In genomic region chr17:42675348-42675983, GRCh38 we compare ENCODE assay signal across 8 cellular contexts. TPM values are rescaled to one million over a fixed set of nuclear protein-coding genes. Genes with fewer than 3 reads are reported as not detected.
DNase-seq lines count a peak whose midpoint lies in the region; ATAC-seq and TF ChIP-seq lines count a peak whose summit lies in the region.

No MANE protein-coding gene starts in this region.

- CTCF ChIA-PET in HCT116 (lab: Charles Lee), result interaction anchor here (1.6 to 6.4 kb wide), 2 partner anchors 9 to 97 kb away, joined by 5 to 136 read pairs; partner anchors contain the start of gene PSMC3IP

- H3K4me2 ChIP-seq in HCT116 (ENCODE audit: low read length), result peak overlapping the region; percentile 99

- H3K4me1 ChIP-seq in HCT116 (ENCODE audit: control insufficient read depth in 1 of 2, insufficient read depth in 2 of 2, low read length in 2 of 2) (peaks cover 21 to 56% of the 10 kb centered on the region in 2 experiments), heart right ventricle (peaks cover 32 to 80% (median 55%) of the 10 kb centered on the region in 9 donors), spleen (peaks cover 47 to 99% (median 88%) of the 10 kb centered on the region in 6 donors)

- peak overlapping the region; percentile 95 for H3K9ac ChIP-seq in HCT116 (ENCODE audit: low read length)

- RAD21 ChIA-PET in HCT116 (lab: Charles Lee; ENCODE audit: low non-redundant PET in 1 of 2, low total read pairs in 2 of 2, uncharacterized antibody in 2 of 2, unreplicated experiment in 2 of 2), result no interaction called here

- H3K9me3 ChIP-seq in HCT116 (ENCODE audit: control insufficient read depth in 1 of 2, insufficient read depth in 1 of 2, low read depth in 1 of 2, low read length in 2 of 2), result no peaks in the 10 kb centered on the region
- H3K9me3 ChIP-seq in heart right ventricle, result no peaks in the 10 kb centered on the region
- no peaks in the 10 kb centered on the region for H3K9me3 ChIP-seq in spleen

- POLR2A ChIA-PET in HCT116 (lab: Charles Lee), result interaction anchor here (0.6 to 2.1 kb wide), 3 partner anchors 15 to 289 kb away, joined by 3 to 7 read pairs (median 4); partner anchors contain the start of genes RETREG3 and TUBG1

- H2AFZ ChIP-seq in HCT116 (ENCODE audit: low read depth, low read length, poor library complexity, severe bottlenecking), result no peak overlapping the region

- ATAC-seq in HCT116 (no peak), heart right ventricle (peak in 5 of 8 donors; percentile 1 to 24 (median 5))

- TF ChIP-seq POLR2A in HCT116 (IDR thresholded peaks at IDR 0.05; ENCODE audit: borderline replicate concordance, extremely low read depth, insufficient read depth, insufficient read length) (no peak), spleen (IDR thresholded peaks at IDR 0.05) (no peak)

- H3K4me3 ChIP-seq in HCT116 (replicated peaks in 1 of 2; ENCODE audit: low read depth in 1 of 2, low read length in 2 of 2), result peak overlapping the region; percentile 95 to 98
- H3K4me3 ChIP-seq in heart right ventricle, result peak overlapping the region; percentile 72 to 99 (median 94)
- peak overlapping the region; percentile 66 to 90 (median 76) for H3K4me3 ChIP-seq in spleen

- no peaks in the 10 kb centered on the region for H4K20me1 ChIP-seq in HCT116 (ENCODE audit: insufficient read depth)

- H3K79me2 ChIP-seq in HCT116 (ENCODE audit: insufficient read depth, low read length), result peaks cover 38% of the 10 kb centered on the region

- DNase-seq in HCT116 (ENCODE audit: low read depth, low spot score) (no peak), RPMI8226 (peak; percentile 84), heart right ventricle (peak; percentile 62 to 77), spleen (no peak), H4 (ENCODE audit: low spot score) (no peak), A172 (ENCODE audit: low spot score) (no peak), islet precursor cell (no peak)
- no peak for DNase-seq in activated CD8-positive, alpha-beta memory T cell treated with anti-CD3 and anti-CD28 coated beads, Interleukin-2, amount 50 U/mL, for 48 hours

- TF ChIP-seq CTCF in HCT116 (IDR thresholded peaks at IDR 0.05 in 2 of 3, conservative IDR thresholded peaks at IDR 0.05 in 1 of 3; ENCODE audit: borderline replicate concordance in 1 of 3, insufficient read depth in 1 of 3, low read depth in 2 of 3, low read length in 2 of 3) (no peak), heart right ventricle (IDR thresholded peaks at IDR 0.05) (no peak), spleen (IDR thresholded peaks at IDR 0.05 in 8 of 11, conservative IDR thresholded peaks at IDR 0.05 in 3 of 11) (peak in 1 of 11 experiments; percentile 4)

- H3K36me3 ChIP-seq in HCT116 (ENCODE audit: control insufficient read depth in 1 of 2, insufficient read depth in 2 of 2, low read length in 2 of 2) (peaks cover 17 to 27% of the 10 kb centered on the region in 2 experiments; a peak in 3 of 4 replicates), heart right ventricle (peaks cover 0 to 36% (median 29%) of the 10 kb centered on the region in 9 donors), spleen (peaks cover 0 to 31% (median 4%) of the 10 kb centered on the region in 6 donors)

- TF ChIP-seq RAD21 in HCT116 (IDR thresholded peaks at IDR 0.05; ENCODE audit: low read depth), result no peak

- H3K27me3 ChIP-seq in HCT116 (ENCODE audit: insufficient read depth, low read length) (no peaks in the 10 kb centered on the region), heart right ventricle (peaks cover 0 to 63% (median 0%) of the 10 kb centered on the region in 7 donors), spleen (replicated peaks in 1 of 7) (peaks cover 0 to 71% (median 42%) of the 10 kb centered on the region in 7 donors)

- BruUV-seq in HCT116 (replicated peaks; lab: Mats Ljungman, UMichigan), result no TSS peak

- 1 to 3% methylated on average over 27 to 29 of the region's 29 CpGs for WGBS in heart right ventricle, 2 donors
- whole genome bisulfite sequencing in spleen, 5 donors, result 2 to 6% (median 3%) methylated on average over 12 to 29 of the region's 29 CpGs

- intact Hi-C loops in HCT116 (cut with micrococcal nuclease) (loop anchor here (5.0 kb wide), 1 partner anchor 53 kb away; no protein-coding TSS in a partner anchor), heart right ventricle (cut with DNase I) (loop anchor here in 6 of 10 donors (5.0 kb wide), 4 partner anchors 58 to 253 kb away; partner anchors contain the start of genes PSMC3IP (in 3 of the 6), RETREG3 (in 3 of the 6), TUBG1 (in 3 of the 6) and CAVIN1 (in 1 of the 6)), spleen (cut with DNase I; ENCODE audit: low total_unique reads) (loop anchor here (5.0 kb wide), 1 partner anchor 68 kb away; the partner anchor contains the start of genes RETREG3 and TUBG1)

- H3K27ac ChIP-seq in HCT116 (ENCODE audit: low read depth, low read length) (peak overlapping the region; percentile 86), heart right ventricle (peak overlapping the region; percentile 70 to 98 (median 95)), spleen (peak overlapping the region in 7 of 8 donors; percentile 40 to 96 (median 83))

- H3K9me2 ChIP-seq in HCT116 (ENCODE audit: insufficient read depth), result no peaks in the 10 kb centered on the region

TF ChIP-seq in HCT116, 20 proteins besides CTCF, POLR2A, EP300 and RAD21:
- TF ChIP-seq ZBTB33 (IDR thresholded peaks at IDR 0.05; ENCODE audit: extremely low read depth, insufficient replicate concordance, low read length) (no peak), POLR2AphosphoS5 (IDR thresholded peaks at IDR 0.05; ENCODE audit: low read depth, low read length) (no peak), FOSL1 (IDR thresholded peaks at IDR 0.05; ENCODE audit: low read depth) (no peak), JUND (IDR thresholded peaks at IDR 0.05) (no peak)

RNA-seq across cellular contexts. Expression of gene PLEKHH3, which starts 1.3 kb away (rescaled TPM):
- total RNA-seq in HCT116 (2021; ENCODE audit: unreplicated experiment) (66.3 TPM), heart right ventricle (10 to 100 TPM; 12.8 to 34.8 (median 22.0) TPM), spleen (10 to 100 TPM; 10.8 to 19.5 (median 14.6) TPM)
- polyA plus RNA-seq in HCT116 (2012), result 64.9 and 69.0 TPM in 2 replicates
- polyA plus RNA-seq in heart right ventricle (10 to 100 TPM; 23.6 to 42.1 TPM), spleen (10 to 100 TPM in 2 of 3 donors, 1 to 10 TPM in 1; 9.4 to 16.0 (median 13.1) TPM)
- total RNA-seq in H4 (2014; rRNA removed; shearing (Covaris generic)), result 3.3 and 5.9 TPM in 2 replicates
- total RNA-seq in A172 (2014; rRNA removed; shearing (Covaris generic)), result 32.8 and 37.0 TPM in 2 replicates

RNA-seq across cellular contexts. Expression of gene CCR10, which starts 6.2 kb away (rescaled TPM):
- total RNA-seq in HCT116 (2021; ENCODE audit: unreplicated experiment), result 0.66 TPM
- 0.78 and 1.2 TPM in 2 replicates for polyA plus RNA-seq in HCT116 (2012)
- 1 to 10 TPM; 1.0 to 4.8 (median 1.7) TPM for total RNA-seq in heart right ventricle
- 1 to 10 TPM; 1.5 to 3.8 TPM for polyA plus RNA-seq in heart right ventricle
- 1 to 10 TPM in 5 of 7 donors, under 1 TPM in 2; 0.51 to 4.7 (median 2.0) TPM for total RNA-seq in spleen
- 1 to 10 TPM in 1 of 3 donors, under 1 TPM in 2; 0.71 to 1.1 (median 0.76) TPM for polyA plus RNA-seq in spleen
- 0.23 and 0.74 TPM in 2 replicates for total RNA-seq in H4 (2014; rRNA removed; shearing (Covaris generic))
- total RNA-seq in A172 (2014; rRNA removed; shearing (Covaris generic)), result 2.7 and 3.6 TPM in 2 replicates

RNA-seq across cellular contexts. Expression of gene CNTNAP1, which starts 6.9 kb away (rescaled TPM):
- 6.4 TPM for total RNA-seq in HCT116 (2021; ENCODE audit: unreplicated experiment)
- 8.6 and 9.2 TPM in 2 replicates for polyA plus RNA-seq in HCT116 (2012)
- total RNA-seq in heart right ventricle, result 10 to 100 TPM in 2 of 10 donors, 1 to 10 TPM in 8; 2.2 to 28.3 (median 3.5) TPM
- 1 to 10 TPM; 2.3 to 9.6 TPM for polyA plus RNA-seq in heart right ventricle
- 10 to 100 TPM in 3 of 7 donors, 1 to 10 TPM in 4; 3.9 to 11.2 (median 7.5) TPM for total RNA-seq in spleen
- 1 to 10 TPM; 1.1 to 3.1 (median 1.6) TPM for polyA plus RNA-seq in spleen
- total RNA-seq in H4 (2014; rRNA removed; shearing (Covaris generic)), result 6.7 and 7.0 TPM in 2 replicates
- total RNA-seq in A172 (2014; rRNA removed; shearing (Covaris generic)), result 19.2 and 20.8 TPM in 2 replicates

RNA-seq across cellular contexts. Expression of gene TUBG2, which starts 16.4 kb away (rescaled TPM):
- total RNA-seq in HCT116 (2021; ENCODE audit: unreplicated experiment) (20.9 TPM), heart right ventricle (10 to 100 TPM; 10.6 to 20.4 (median 14.7) TPM), spleen (10 to 100 TPM; 13.8 to 24.9 (median 16.6) TPM)
- polyA plus RNA-seq in HCT116 (2012), result 23.7 and 24.1 TPM in 2 replicates
- polyA plus RNA-seq in heart right ventricle (10 to 100 TPM in 1 of 2 donors, 1 to 10 TPM in 1; 9.8 to 21.3 TPM), spleen (10 to 100 TPM in 1 of 3 donors, 1 to 10 TPM in 2; 4.9 to 12.5 (median 8.4) TPM)
- 5.5 and 7.5 TPM in 2 replicates for total RNA-seq in H4 (2014; rRNA removed; shearing (Covaris generic))
- 21.8 and 34.1 TPM in 2 replicates for total RNA-seq in A172 (2014; rRNA removed; shearing (Covaris generic))

Comparison
In these comparisons a context has a peak if more than half of its experiments do, and no peak if none do; other contexts are left out.
1. DNase-seq: peak in RPMI8226 (single experiment) and heart right ventricle (2 of 2); none in HCT116 (single experiment), spleen (single experiment), H4 (single experiment), activated CD8-positive, alpha-beta memory T cell treated with anti-CD3 and anti-CD28 coated beads, Interleukin-2, amount 50 U/mL, for 48 hours (single experiment), A172 (single experiment) and islet precursor cell (single experiment).
2. Peak in every context shown above with its lines, with median percentiles within 50 percentile points of each other: H3K27ac ChIP-seq and H3K4me3 ChIP-seq.